In genomic region chr1:192489748-192490147, GRCh38 we compare ENCODE assay signal across 8 cellular contexts.
DNase-seq lines count a peak whose midpoint lies in the region; ATAC-seq and TF ChIP-seq lines count a peak whose summit lies in the region.

No MANE protein-coding gene starts in this region.

- peak overlapping the region; percentile 13; the same call in 1 of the 2 replicates for H3K4me2 ChIP-seq in OCI-LY3 (ENCODE audit: low read length)

- no peaks in the 10 kb centered on the region for H4K20me1 ChIP-seq in OCI-LY3 (ENCODE audit: insufficient read depth, low read length)

- H3K27ac ChIP-seq in OCI-LY3 (ENCODE audit: low read length), result no peak overlapping the region

- ATAC-seq in GM18517 (IDR thresholded peaks at IDR 0.05; ENCODE audit: unreplicated experiment), result peak; percentile 84
- peak; percentile 86 for ATAC-seq in HG03108 (IDR thresholded peaks at IDR 0.05; ENCODE audit: unreplicated experiment)
- ATAC-seq in HG02623 (IDR thresholded peaks at IDR 0.05; ENCODE audit: unreplicated experiment), result no peak

- H3K79me2 ChIP-seq in OCI-LY3 (ENCODE audit: low read length), result no peaks in the 10 kb centered on the region

- intact Hi-C loops in head of caudate nucleus (cut with DNase I), result no loop called here

- H3K9ac ChIP-seq in OCI-LY3 (ENCODE audit: low read length), result no peak overlapping the region

- no peaks in the 10 kb centered on the region for H3K27me3 ChIP-seq in OCI-LY3 (ENCODE audit: low read depth, low read length)

- no peaks in the 10 kb centered on the region for H3K36me3 ChIP-seq in OCI-LY3 (replicated peaks; ENCODE audit: low read depth, low read length)

- H2AFZ ChIP-seq in OCI-LY3 (ENCODE audit: low read depth, low read length), result peak overlapping the region; percentile 64

- no peak for TF ChIP-seq CTCF in AG09319 (IDR thresholded peaks at IDR 0.05; ENCODE audit: low read depth, low read length)
- no peak for TF ChIP-seq CTCF in OCI-LY3 (IDR thresholded peaks at IDR 0.05; ENCODE audit: low read depth, low read length)

- DNase-seq in AG09319 (ENCODE audit: extremely low read depth, low read depth), result peak; percentile 84
- peak; percentile 91 to 99 for DNase-seq in dermis microvascular lymphatic vessel endothelial cell (ENCODE audit: low read depth in 2 of 2)
- peak; percentile 94 for DNase-seq in myocyte (ENCODE audit: low read depth)
- no peak for DNase-seq in head of caudate nucleus

- H3K9me3 ChIP-seq in OCI-LY3 (ENCODE audit: insufficient read depth, low read length), result no peaks in the 10 kb centered on the region

- peaks cover 6% of the 10 kb centered on the region for H3K4me1 ChIP-seq in OCI-LY3 (ENCODE audit: low read length)

- no peak overlapping the region for H3K4me3 ChIP-seq in OCI-LY3 (ENCODE audit: low read length)

Comparison
In these comparisons a context has a peak if more than half of its experiments do, and no peak if none do; other contexts are left out.
1. DNase-seq: peak in AG09319 (single experiment), dermis microvascular lymphatic vessel endothelial cell (2 of 2) and myocyte (single experiment); none in head of caudate nucleus (0 of 42).